ENCODE assay signal across 11 cellular contexts in genomic region chr10:32982911-32983310, GRCh38. TPM values are rescaled to one million over a fixed set of nuclear protein-coding genes. Genes with fewer than 3 reads are reported as not detected.
DNase-seq lines count a peak whose midpoint lies in the region; ATAC-seq, FAIRE-seq and TF ChIP-seq lines count a peak whose summit lies in the region.
"Had no signal": no experiment of that assay in that cellular context is flagged by ENCODE, and none has a peak within 500 bp of the region (broad histone marks: within the 10 kb centered on the region; RNA-seq: fewer than 3 reads in every experiment).

No MANE protein-coding gene starts in this region.

- H3K4me3 ChIP-seq in left ventricle myocardium inferior: no peak overlapping the region
- no peak overlapping the region for H3K4me3 ChIP-seq in bronchial epithelial cell (ENCODE audit: low read depth, low read length)
- no peak overlapping the region for H3K4me3 ChIP-seq in mesodermal cell (ENCODE audit: extremely low read depth, insufficient read depth, low read length, poor library complexity, severe bottlenecking)
- no peak overlapping the region for H3K4me3 ChIP-seq in uterus

- ATAC-seq in Right ventricle myocardium inferior: no peak
- ATAC-seq: left colon had no signal

- TF ChIP-seq CTCF in left ventricle myocardium inferior (IDR thresholded peaks at IDR 0.05; ENCODE audit: borderline replicate concordance): no peak
- no peak for TF ChIP-seq CTCF in bronchial epithelial cell (IDR thresholded peaks at IDR 0.05; ENCODE audit: insufficient read depth, low read length, severe bottlenecking)
- TF ChIP-seq CTCF in uterus (IDR thresholded peaks at IDR 0.05): no peak

- H3K4me1 ChIP-seq in left ventricle myocardium inferior (peaks cover 43% of the 10 kb centered on the region), mesodermal cell (ENCODE audit: control insufficient read depth, insufficient read depth, low read length, poor library complexity, severe bottlenecking) (peaks cover 41% of the 10 kb centered on the region), uterus (peaks cover 0 to 6% of the 10 kb centered on the region in 2 donors)

- peak overlapping the region; percentile 93 for H3K27ac ChIP-seq in left ventricle myocardium inferior (replicated peaks)
- peak overlapping the region; percentile 99 for H3K27ac ChIP-seq in mesodermal cell (ENCODE audit: low read depth, low read length, severe bottlenecking)
- peak overlapping the region; percentile 93 to 98 for H3K27ac ChIP-seq in uterus

- TF ChIP-seq POLR2A in uterus (IDR thresholded peaks at IDR 0.05): no peak

- FAIRE-seq in bronchial epithelial cell (lab: Jason Lieb, UNC) (no peak), urothelium cell line (lab: Jason Lieb, UNC) (no peak)

- H3K36me3 ChIP-seq in left ventricle myocardium inferior: no peaks in the 10 kb centered on the region
- no peaks in the 10 kb centered on the region for H3K36me3 ChIP-seq in bronchial epithelial cell (ENCODE audit: control insufficient read depth, insufficient read depth, low read length)
- H3K36me3 ChIP-seq in mesodermal cell (ENCODE audit: control insufficient read depth, insufficient read depth, low read length): no peaks in the 10 kb centered on the region
- H3K36me3 ChIP-seq in uterus: no peaks in the 10 kb centered on the region

- no peaks in the 10 kb centered on the region for H3K9me3 ChIP-seq in left ventricle myocardium inferior (replicated peaks)
- no peaks in the 10 kb centered on the region for H3K9me3 ChIP-seq in mesodermal cell (ENCODE audit: control insufficient read depth, low read length)
- no peaks in the 10 kb centered on the region for H3K9me3 ChIP-seq in uterus

- no peaks in the 10 kb centered on the region for H3K27me3 ChIP-seq in left ventricle myocardium inferior (ENCODE audit: low read depth)
- H3K27me3 ChIP-seq in bronchial epithelial cell (ENCODE audit: control insufficient read depth, insufficient read depth, low read length): no peaks in the 10 kb centered on the region
- H3K27me3 ChIP-seq in uterus: no peaks in the 10 kb centered on the region

- DNase-seq in left ventricle myocardium inferior: no peak
- no peak for DNase-seq in Right ventricle myocardium inferior (ENCODE audit: missing footprints)
- DNase-seq in bronchial epithelial cell (ENCODE audit: low read depth): peak; percentile 32
- DNase-seq in uterus: no peak
- no peak for DNase-seq in activated CD4-positive, alpha-beta T cell treated with anti-CD3 and anti-CD28 coated beads, Interleukin-2, amount 50 U/mL, for 4 hours
- DNase-seq in urothelium cell line (ENCODE audit: low spot score): no peak
- no peak for DNase-seq in stimulated activated CD8-positive, alpha-beta memory T cell treated with anti-CD3 and anti-CD28 coated beads, Interleukin-4, amount 100 ng/mL, for 48 hours
- DNase-seq: caudate nucleus, left colon, NCI-H2029 had no signal

- intact Hi-C loops in left ventricle myocardium inferior (cut with micrococcal nuclease) (no loop called here), Right ventricle myocardium inferior (cut with DNase I) (loop anchor here (2.0 kb wide), 1 partner anchor 22 kb away; no protein-coding TSS in a partner anchor), uterus (cut with DNase I; ENCODE audit: low total_unique reads) (no loop called here)

- no CpG with 5 or more reads among the region's 1 CpG for WGBS in mesodermal cell (ENCODE audit: insufficient coverage in 2 of 2), 2 experiments

RNA-seq across cellular contexts. Expression of gene ITGB1, which starts 24.9 kb away (rescaled TPM):
- total RNA-seq in left ventricle myocardium inferior (542 TPM), Right ventricle myocardium inferior (583 TPM), bronchial epithelial cell (1,469 and 1,763 TPM in 2 replicates), uterus (1,000 to 10,000 TPM in 1 of 4 donors, 100 to 1,000 TPM in 3; 484 to 1,046 (median 601) TPM)
- polyA plus RNA-seq in mesodermal cell (2013, experiment 1 of 2): 2,053 TPM
- polyA plus RNA-seq in mesodermal cell (2013, experiment 2 of 2): 2,142 TPM
